ENCODE assay signal across 31 cellular contexts in genomic region chr13:27194209-27194608, GRCh38. TPM values are rescaled to one million over a fixed set of nuclear protein-coding genes. Genes with fewer than 3 reads are reported as not detected.
DNase-seq lines count a peak whose midpoint lies in the region; ATAC-seq, FAIRE-seq and TF ChIP-seq lines count a peak whose summit lies in the region.
"Had no signal": no experiment of that assay in that cellular context is flagged by ENCODE, and none has a peak within 500 bp of the region (broad histone marks: within the 10 kb centered on the region; RNA-seq: fewer than 3 reads in every experiment).

No MANE protein-coding gene starts in this region.

- CTCF ChIA-PET in IMR-90 (lab: Yijun Ruan, JAX) (interaction anchor here (1.6 kb wide), 1 partner anchor 155 kb away, joined by 4 read pairs; no protein-coding TSS in a partner anchor), HepG2 (lab: Yijun Ruan, JAX; ENCODE audit: low intra/inter-chr PET ratio, low total read pairs) (no interaction called here)
- CTCF ChIA-PET in activated CD8-positive, alpha-beta T cell treated with anti-CD3 and anti-CD28 coated beads for 36 hours (lab: Charles Lee): interaction anchor here (0.9 kb wide), 1 partner anchor 78 kb away, joined by 4 read pairs; no protein-coding TSS in a partner anchor

- peaks cover 3% of the 10 kb centered on the region for H3K36me3 Mint-ChIP-seq in activated CD8-positive, alpha-beta T cell treated with anti-CD3 and anti-CD28 coated beads for 36 hours (ENCODE audit: low read depth)
- H3K36me3 Mint-ChIP-seq: activated CD4-positive, alpha-beta memory T cell treated with anti-CD3 and anti-CD28 coated beads for 36 hours; activated naive CD8-positive, alpha-beta T cell treated with anti-CD3 and anti-CD28 coated beads for 36 hours; neural progenitor cell had no signal

- TF ChIP-seq POLR2A in IMR-90 (IDR thresholded peaks at IDR 0.05; ENCODE audit: low read depth, low read length) (no peak), HepG2 (IDR thresholded peaks at IDR 0.05; ENCODE audit: insufficient read depth in 1 of 2, low read depth in 2 of 2, low read length in 2 of 2) (no peak)

- H3K27me3 ChIP-seq in IMR-90 (ENCODE audit: control insufficient read depth, insufficient read depth, low read length): no peaks in the 10 kb centered on the region
- H3K27me3 ChIP-seq in HepG2 (ENCODE audit: control insufficient read depth in 1 of 2, insufficient read depth in 2 of 2, low read length in 2 of 2): peaks cover 1 to 3% of the 10 kb centered on the region in 2 experiments; a peak in 4 of 5 replicates
- H3K27me3 ChIP-seq: ascending aorta; BLaER1 treated with 17β-estradiol and CSF1 and Interleukin-3, amounts not matched to agents 10 nM and 100 nM; neural progenitor cell; Peyer's patch had no signal

- H3K9me3 ChIP-seq in IMR-90 (ENCODE audit: control insufficient read depth, insufficient read depth, low read length) (no peaks in the 10 kb centered on the region), HepG2 (ENCODE audit: low read length) (no peaks in the 10 kb centered on the region)
- H3K9me3 ChIP-seq: ascending aorta; BLaER1 treated with 17β-estradiol and CSF1 and Interleukin-3, amounts not matched to agents 10 nM and 100 nM; Peyer's patch; SJCRH30; transverse colon had no signal

- peak overlapping the region; percentile 21 for H2BK5ac ChIP-seq in IMR-90 (ENCODE audit: low read depth, low read length, poor library complexity, severe bottlenecking)

- no peak overlapping the region for H3K27ac Mint-ChIP-seq in activated CD8-positive, alpha-beta T cell treated with anti-CD3 and anti-CD28 coated beads for 36 hours
- H3K27ac Mint-ChIP-seq: activated CD4-positive, alpha-beta memory T cell treated with anti-CD3 and anti-CD28 coated beads for 36 hours; activated naive CD8-positive, alpha-beta T cell treated with anti-CD3 and anti-CD28 coated beads for 36 hours; neural progenitor cell; T-helper 1 cell treated with Interleukin-12 subunit alpha and Interleukin-12 subunit beta and Interleukin-4 antibody, amounts not matched to agents 30 μg/mL and 1 μg/mL, for 36 hours had no signal

- TF ChIP-seq CTCF in IMR-90 (conservative IDR thresholded peaks at IDR 0.05; ENCODE audit: low read depth, low read length) (no peak), cardiac fibroblast (IDR thresholded peaks at IDR 0.05; ENCODE audit: low read depth, low read length) (no peak), HepG2 (CRISPR knock-in tag; IDR thresholded peaks at IDR 0.05) (no peak)
- no peak for TF ChIP-seq CTCF in activated CD8-positive, alpha-beta T cell treated with anti-CD3 and anti-CD28 coated beads for 36 hours (IDR thresholded peaks at IDR 0.05)

- peak overlapping the region; percentile 53 for H3K4ac ChIP-seq in IMR-90 (ENCODE audit: low read depth, low read length)

- H4K91ac ChIP-seq in IMR-90 (ENCODE audit: insufficient read depth, low read depth, low read length): peak overlapping the region; percentile 49; the same call in 1 of the 2 replicates

- H4K5ac ChIP-seq in IMR-90 (ENCODE audit: low read depth, low read length): no peak overlapping the region

- peak overlapping the region; percentile 32 to 82; a peak in 2 of 4 replicates for H4K8ac ChIP-seq in IMR-90 (ENCODE audit: low read depth in 2 of 2, low read length in 2 of 2)

- no peak overlapping the region for H3K9ac ChIP-seq in IMR-90 (ENCODE audit: low read depth, low read length)
- H3K9ac ChIP-seq in HepG2 (ENCODE audit: insufficient read depth, low read depth, low read length): no peak overlapping the region
- H3K9ac ChIP-seq: BLaER1 treated with 17β-estradiol and CSF1 and Interleukin-3, amounts not matched to agents 10 nM and 100 nM; neural progenitor cell had no signal

- intact Hi-C loops in IMR-90 (cut with micrococcal nuclease) (no loop called here), HepG2 (cut with micrococcal nuclease; ENCODE audit: unreplicated experiment) (no loop called here)
- intact Hi-C loops in activated CD8-positive, alpha-beta T cell treated with anti-CD3 and anti-CD28 coated beads for 36 hours (cut with micrococcal nuclease): no loop called here

- TF ChIP-seq RAD21 in IMR-90 (IDR thresholded peaks at IDR 0.05; ENCODE audit: low read length) (no peak), HepG2 (CRISPR knock-in tag; IDR thresholded peaks at IDR 0.05) (no peak)

- H3K23ac ChIP-seq in IMR-90 (ENCODE audit: low read depth, low read length): peak overlapping the region; percentile 26; the same call in 1 of the 2 replicates

- ATAC-seq in IMR-90 (ENCODE audit: low read depth) (no peak), HepG2 (no peak), HG02884 (IDR thresholded peaks at IDR 0.05; ENCODE audit: unreplicated experiment) (no peak)
- no peak for ATAC-seq in activated CD8-positive, alpha-beta T cell treated with anti-CD3 and anti-CD28 coated beads for 36 hours

- FAIRE-seq in HepG2 (lab: Jason Lieb, UNC): no peak
- no peak for FAIRE-seq in GM19239 (lab: Jason Lieb, UNC)

- no peak overlapping the region for H3K18ac ChIP-seq in IMR-90 (ENCODE audit: low read depth, low read length)

- H3K79me2 ChIP-seq in HepG2 (ENCODE audit: insufficient read depth, low read length): no peaks in the 10 kb centered on the region

- POLR2A ChIA-PET in IMR-90 (lab: Charles Lee; ENCODE audit: unreplicated experiment) (no interaction called here), HepG2 (lab: Yijun Ruan, JAX) (no interaction called here)
- POLR2A ChIA-PET in activated CD8-positive, alpha-beta T cell treated with anti-CD3 and anti-CD28 coated beads for 36 hours (lab: Charles Lee): no interaction called here

- H3K4me3 ChIP-seq in IMR-90 (ENCODE audit: insufficient read depth, low read depth, low read length) (no peak overlapping the region), cardiac fibroblast (replicated peaks in 1 of 2; ENCODE audit: low read depth in 2 of 2, low read length in 2 of 2) (no peak overlapping the region), HepG2 (replicated peaks in 1 of 3; ENCODE audit: insufficient read depth in 1 of 3, low read depth in 2 of 3, low read length in 3 of 3) (no peak overlapping the region)
- H3K4me3 ChIP-seq: ascending aorta; BLaER1 treated with 17β-estradiol and CSF1 and Interleukin-3, amounts not matched to agents 10 nM and 100 nM; lung; neural progenitor cell; Peyer's patch; SJCRH30; transverse colon had no signal

- peak overlapping the region; percentile 81 for H2BK20ac ChIP-seq in IMR-90 (ENCODE audit: low read depth, low read length)

- H3K36me3 ChIP-seq in IMR-90 (ENCODE audit: control insufficient read depth, insufficient read depth, low read length): no peaks in the 10 kb centered on the region
- H3K36me3 ChIP-seq in HepG2 (replicated peaks in 1 of 2; ENCODE audit: control insufficient read depth in 1 of 2, insufficient read depth in 2 of 2, low read length in 2 of 2): no peaks in the 10 kb centered on the region
- H3K36me3 ChIP-seq: ascending aorta; BLaER1 treated with 17β-estradiol and CSF1 and Interleukin-3, amounts not matched to agents 10 nM and 100 nM; neural progenitor cell; Peyer's patch; SJCRH30; transverse colon had no signal

- WGBS in IMR-90 (ENCODE audit: extremely low coverage in 2 of 2, insufficient read length in 1 of 2), 2 experiments: no CpG with 5 or more reads among the region's 3 CpGs
- WGBS in HepG2 (ENCODE audit: low lambda C conversion rate): 2% methylated on average over 3 of the region's 3 CpGs

- H2AFZ ChIP-seq in IMR-90 (replicated peaks; ENCODE audit: low read length, poor library complexity): no peak overlapping the region
- no peak overlapping the region for H2AFZ ChIP-seq in HepG2 (ENCODE audit: low read length)
- H2AFZ ChIP-seq: neural progenitor cell had no signal

- peaks cover 3% of the 10 kb centered on the region for H3K9me3 Mint-ChIP-seq in activated CD8-positive, alpha-beta T cell treated with anti-CD3 and anti-CD28 coated beads for 36 hours
- H3K9me3 Mint-ChIP-seq: T-helper 1 cell treated with Interleukin-12 subunit alpha and Interleukin-12 subunit beta and Interleukin-4 antibody, amounts not matched to agents 30 μg/mL and 1 μg/mL, for 36 hours had no signal

- H3K4me1 ChIP-seq in IMR-90 (ENCODE audit: control insufficient read depth, insufficient read depth, low read length): peaks cover 8% of the 10 kb centered on the region
- no peaks in the 10 kb centered on the region for H3K4me1 ChIP-seq in HepG2 (ENCODE audit: insufficient read depth, low read length)
- H3K4me1 ChIP-seq: ascending aorta, neural progenitor cell, Peyer's patch, transverse colon had no signal

- H3K4me3 Mint-ChIP-seq in activated CD8-positive, alpha-beta T cell treated with anti-CD3 and anti-CD28 coated beads for 36 hours: no peak overlapping the region
- H3K4me3 Mint-ChIP-seq: activated CD4-positive, alpha-beta memory T cell treated with anti-CD3 and anti-CD28 coated beads for 36 hours; activated naive CD8-positive, alpha-beta T cell treated with anti-CD3 and anti-CD28 coated beads for 36 hours; neural progenitor cell; T-helper 1 cell treated with Interleukin-12 subunit alpha and Interleukin-12 subunit beta and Interleukin-4 antibody, amounts not matched to agents 30 μg/mL and 1 μg/mL, for 36 hours had no signal

- H2AK9ac ChIP-seq in IMR-90 (replicated peaks; ENCODE audit: low read depth, low read length, poor library complexity): no peak overlapping the region

- H3K14ac ChIP-seq in IMR-90 (replicated peaks; ENCODE audit: low read depth, low read length): peak overlapping the region; percentile 70

- H2AK5ac ChIP-seq in IMR-90 (ENCODE audit: low read depth, low read length): peak overlapping the region; percentile 86

- H3K9me1 ChIP-seq in IMR-90 (ENCODE audit: insufficient read depth, low read length): 0 out of 2 replicates have a peak, but pooled peaks cover 2% of the 10 kb centered on the region

- no peak overlapping the region for H3K4me2 ChIP-seq in IMR-90 (ENCODE audit: low read depth, low read length)
- no peak overlapping the region for H3K4me2 ChIP-seq in HepG2 (ENCODE audit: low read depth, low read length)
- H3K4me2 ChIP-seq: neural progenitor cell had no signal

- dilution Hi-C loops in IMR-90 (cut with HindIII; ENCODE audit: low sequenced_read_pairs, unreplicated experiment): no loop called here

- peak overlapping the region; percentile 96 for H2BK15ac ChIP-seq in IMR-90 (ENCODE audit: low read depth, low read length)

- H3K4me1 Mint-ChIP-seq in activated CD8-positive, alpha-beta T cell treated with anti-CD3 and anti-CD28 coated beads for 36 hours (ENCODE audit: low read depth): peaks cover 10% of the 10 kb centered on the region

- no peaks in the 10 kb centered on the region for H3K79me1 ChIP-seq in IMR-90 (ENCODE audit: low read depth in 1 of 2, low read length in 2 of 2)

- H4K20me1 ChIP-seq in IMR-90 (ENCODE audit: insufficient read depth, low read length) (no peaks in the 10 kb centered on the region), HepG2 (ENCODE audit: insufficient read depth, low read length) (no peaks in the 10 kb centered on the region)
- H4K20me1 ChIP-seq: BLaER1 treated with 17β-estradiol and CSF1 and Interleukin-3, amounts not matched to agents 10 nM and 100 nM had no signal

- H2BK120ac ChIP-seq in IMR-90 (ENCODE audit: low read depth, low read length): peak overlapping the region; percentile 58; the same call in 1 of the 2 replicates

- TF ChIP-seq EP300 in HepG2 (IDR thresholded peaks at IDR 0.05; ENCODE audit: low read depth in 2 of 2, low read length in 2 of 2) (no peak), HepG2 (CRISPR knock-in tag; IDR thresholded peaks at IDR 0.05; ENCODE audit: borderline replicate concordance) (no peak)

- BruUV-seq in IMR-90 (replicated peaks; lab: Mats Ljungman, UMichigan): no TSS peak
- BruUV-seq in HepG2 (replicated peaks; lab: Mats Ljungman, UMichigan): no TSS peak

- H3K56ac ChIP-seq in IMR-90 (ENCODE audit: extremely low read depth, insufficient read depth, low read length): no peak overlapping the region

- DNase-seq in Daoy (ENCODE audit: low read depth) (peak; percentile 8), IMR-90 (no peak), cardiac fibroblast (ENCODE audit: low read depth in 2 of 2) (peak; percentile 27 to 48), HepG2 (ENCODE audit: low spot score) (no peak), GM19239 (ENCODE audit: insufficient read length, low spot score) (no peak), kidney tubule cell (ENCODE audit: low spot score) (no peak)
- DNase-seq in activated CD8-positive, alpha-beta T cell treated with anti-CD3 and anti-CD28 coated beads for 36 hours: no peak
- DNase-seq: activated CD4-positive, alpha-beta memory T cell treated with anti-CD3 and anti-CD28 coated beads for 36 hours; activated CD4-positive, CD25-positive, alpha-beta regulatory T cell treated with anti-CD3 and anti-CD28 coated beads, Interleukin-2, amount 50 U/mL, for 72 hours; activated effector memory CD4-positive, alpha-beta T cell treated with anti-CD3 and anti-CD28 coated beads, Interleukin-2, amount 50 U/mL, for 16 hours; activated naive CD8-positive, alpha-beta T cell treated with anti-CD3 and anti-CD28 coated beads for 36 hours; caudate nucleus; cortex of kidney; DMS53; GDM1; glutamatergic neuron; NCI-H1105 treated with DMSO at 0.1 percent for 48 hours; NCI-H1930; NCI-H524 treated with DMSO at 0.1 percent for 48 hours; NK-92 treated with Interleukin-12 subunit alpha and Interleukin-12 subunit beta, amount 100 ng/mL, for 24 hours; Peyer's patch; right cardiac atrium; SJCRH30; transverse colon had no signal

- in situ Hi-C loops in IMR-90 (cut with MboI; ENCODE audit: low sequenced_read_pairs): no loop called here
- in situ Hi-C loops in HepG2 (cut with HindIII; ENCODE audit: extremely low pct_ligation_motif_present, low pct_unique_long_range_greater_than_20kb): no loop called here

- peaks cover 17% of the 10 kb centered on the region for H3K27me3 Mint-ChIP-seq in activated CD8-positive, alpha-beta T cell treated with anti-CD3 and anti-CD28 coated beads for 36 hours

- H3K27ac ChIP-seq in IMR-90 (ENCODE audit: insufficient read depth, low read length): peak overlapping the region; percentile 9; the same call in 1 of the 2 replicates
- H3K27ac ChIP-seq in HepG2 (ENCODE audit: extremely low read length, insufficient read depth, low read length): no peak overlapping the region
- H3K27ac ChIP-seq: ascending aorta; BLaER1 treated with 17β-estradiol and CSF1 and Interleukin-3, amounts not matched to agents 10 nM and 100 nM; HL-60; neural progenitor cell; Peyer's patch; SJCRH30; transverse colon had no signal

RNA-seq across cellular contexts. Expression of gene USP12, which starts 22.6 kb away (rescaled TPM):
- 22.0 and 23.8 TPM in 2 replicates for total RNA-seq in Daoy (2014; rRNA removed; shearing (Covaris generic))
- total RNA-seq in IMR-90 (2012; rRNA removed) (16.5 and 27.2 TPM in 2 replicates), HepG2 (2016; rRNA removed; fragmentation: Illumina TruSeq; extraction: Trizol) (19.5 and 30.3 TPM in 2 replicates)
- polyA plus RNA-seq in IMR-90 (2012; rRNA removed) (7.8 and 11.8 TPM in 2 replicates), HepG2 (2011; rRNA removed) (9.4 and 9.8 TPM in 2 replicates)
- polyA plus RNA-seq in IMR-90 (2012; cell fraction: cytosol; rRNA removed): 1.1 and 4.1 TPM in 2 replicates
- polyA plus RNA-seq in IMR-90 (2012; cell fraction: nucleus; rRNA removed; ENCODE audit: low replicate concordance): 0.81 and 8.1 TPM in 2 replicates
- 32.9 and 33.8 TPM in 2 replicates for total RNA-seq in HepG2 (2016; cell fraction: cytosol; rRNA removed; fragmentation: Illumina TruSeq; extraction: Trizol; ENCODE audit: low read depth)
- 19.4 and 26.7 TPM in 2 replicates for total RNA-seq in HepG2 (2016; cell fraction: insoluble cytoplasmic fraction; rRNA removed; fragmentation: Illumina TruSeq; extraction: Trizol)
- total RNA-seq in HepG2 (2016; cell fraction: membrane; rRNA removed; fragmentation: Illumina TruSeq; extraction: Trizol): 34.7 and 39.3 TPM in 2 replicates
- total RNA-seq in HepG2 (2016; cell fraction: nucleus; rRNA removed; fragmentation: Illumina TruSeq; extraction: Trizol): 16.5 and 17.7 TPM in 2 replicates
- polyA plus RNA-seq in HepG2 (2011; cell fraction: cytosol; rRNA removed): 3.9 and 6.2 TPM in 2 replicates
- 2.7 and 3.4 TPM in 2 replicates for polyA plus RNA-seq in HepG2 (2011; cell fraction: nucleus; rRNA removed)
- 16.6 and 18.8 TPM in 2 replicates for polyA plus RNA-seq in HepG2 (2012)
- 36.8 and 44.5 TPM in 2 replicates for polyA plus RNA-seq in HepG2 (2016; cell fraction: cytosol; fragmentation: Illumina TruSeq; extraction: Trizol; ENCODE audit: low read depth)
- polyA plus RNA-seq in HepG2 (2016; cell fraction: insoluble cytoplasmic fraction; fragmentation: Illumina TruSeq; extraction: Trizol; ENCODE audit: low read depth): 28.8 and 29.4 TPM in 2 replicates
- 31.5 and 33.7 TPM in 2 replicates for polyA plus RNA-seq in HepG2 (2016; cell fraction: membrane; fragmentation: Illumina TruSeq; extraction: Trizol; ENCODE audit: low read depth)
- 15.9 and 16.9 TPM in 2 replicates for polyA plus RNA-seq in HepG2 (2016; cell fraction: nucleus; fragmentation: Illumina TruSeq; extraction: Trizol; ENCODE audit: insufficient read depth, low read depth)
- polyA minus RNA-seq in HepG2 (2011; rRNA and poly(A)+ RNA removed; ENCODE audit: low replicate concordance): 4.2 and 6.1 TPM in 2 replicates
- 9.5 and 11.3 TPM in 2 replicates for polyA minus RNA-seq in HepG2 (2011; cell fraction: cytosol; rRNA and poly(A)+ RNA removed)
- polyA minus RNA-seq in HepG2 (2011; cell fraction: nucleus; rRNA and poly(A)+ RNA removed): 23.9 and 27.2 TPM in 2 replicates
- 10 to 100 TPM; 35.7 to 40.1 TPM for total RNA-seq in activated CD8-positive, alpha-beta T cell treated with anti-CD3 and anti-CD28 coated beads for 36 hours

RNA-seq across cellular contexts. Expression of gene RPL21, which starts 57.1 kb away (rescaled TPM):
- 978 and 1,195 TPM in 2 replicates for total RNA-seq in Daoy (2014; rRNA removed; shearing (Covaris generic))
- total RNA-seq in IMR-90 (2012; rRNA removed) (1,160 and 1,364 TPM in 2 replicates), HepG2 (2016; rRNA removed; fragmentation: Illumina TruSeq; extraction: Trizol) (1,234 and 1,660 TPM in 2 replicates)
- polyA plus RNA-seq in IMR-90 (2012; rRNA removed) (912 and 966 TPM in 2 replicates), HepG2 (2011; rRNA removed) (1,013 and 1,261 TPM in 2 replicates)
- polyA plus RNA-seq in IMR-90 (2012; cell fraction: cytosol; rRNA removed): 476 and 972 TPM in 2 replicates
- 66.0 and 616 TPM in 2 replicates for polyA plus RNA-seq in IMR-90 (2012; cell fraction: nucleus; rRNA removed; ENCODE audit: low replicate concordance)
- 1,575 and 1,856 TPM in 2 replicates for total RNA-seq in HepG2 (2016; cell fraction: cytosol; rRNA removed; fragmentation: Illumina TruSeq; extraction: Trizol; ENCODE audit: low read depth)
- 1,231 and 1,647 TPM in 2 replicates for total RNA-seq in HepG2 (2016; cell fraction: insoluble cytoplasmic fraction; rRNA removed; fragmentation: Illumina TruSeq; extraction: Trizol)
- total RNA-seq in HepG2 (2016; cell fraction: membrane; rRNA removed; fragmentation: Illumina TruSeq; extraction: Trizol): 2,364 and 2,513 TPM in 2 replicates
- 468 and 495 TPM in 2 replicates for total RNA-seq in HepG2 (2016; cell fraction: nucleus; rRNA removed; fragmentation: Illumina TruSeq; extraction: Trizol)
- 771 and 1,026 TPM in 2 replicates for polyA plus RNA-seq in HepG2 (2011; cell fraction: cytosol; rRNA removed)
- 163 and 203 TPM in 2 replicates for polyA plus RNA-seq in HepG2 (2011; cell fraction: nucleus; rRNA removed)
- polyA plus RNA-seq in HepG2 (2012): 1,465 and 1,554 TPM in 2 replicates
- 1,743 and 1,770 TPM in 2 replicates for polyA plus RNA-seq in HepG2 (2016; cell fraction: cytosol; fragmentation: Illumina TruSeq; extraction: Trizol; ENCODE audit: low read depth)
- 1,533 and 1,679 TPM in 2 replicates for polyA plus RNA-seq in HepG2 (2016; cell fraction: insoluble cytoplasmic fraction; fragmentation: Illumina TruSeq; extraction: Trizol; ENCODE audit: low read depth)
- 2,158 and 2,160 TPM in 2 replicates for polyA plus RNA-seq in HepG2 (2016; cell fraction: membrane; fragmentation: Illumina TruSeq; extraction: Trizol; ENCODE audit: low read depth)
- polyA plus RNA-seq in HepG2 (2016; cell fraction: nucleus; fragmentation: Illumina TruSeq; extraction: Trizol; ENCODE audit: insufficient read depth, low read depth): 719 and 730 TPM in 2 replicates
- polyA minus RNA-seq in HepG2 (2011; rRNA and poly(A)+ RNA removed; ENCODE audit: low replicate concordance): 37.8 and 64.0 TPM in 2 replicates
- polyA minus RNA-seq in HepG2 (2011; cell fraction: cytosol; rRNA and poly(A)+ RNA removed): 164 and 196 TPM in 2 replicates
- polyA minus RNA-seq in HepG2 (2011; cell fraction: nucleus; rRNA and poly(A)+ RNA removed): 292 and 344 TPM in 2 replicates
- 1,000 to 10,000 TPM; 1,401 to 1,445 TPM for total RNA-seq in activated CD8-positive, alpha-beta T cell treated with anti-CD3 and anti-CD28 coated beads for 36 hours

Comparison
In these comparisons a context has a peak if more than half of its experiments do, and no peak if none do; other contexts are left out.
1. DNase-seq: peak in Daoy (single experiment) and cardiac fibroblast (2 of 2); none in IMR-90 (single experiment), HepG2 (single experiment), GM19239 (single experiment), kidney tubule cell (single experiment) and activated CD8-positive, alpha-beta T cell treated with anti-CD3 and anti-CD28 coated beads for 36 hours (single experiment).